In the genomic region with DNA sequence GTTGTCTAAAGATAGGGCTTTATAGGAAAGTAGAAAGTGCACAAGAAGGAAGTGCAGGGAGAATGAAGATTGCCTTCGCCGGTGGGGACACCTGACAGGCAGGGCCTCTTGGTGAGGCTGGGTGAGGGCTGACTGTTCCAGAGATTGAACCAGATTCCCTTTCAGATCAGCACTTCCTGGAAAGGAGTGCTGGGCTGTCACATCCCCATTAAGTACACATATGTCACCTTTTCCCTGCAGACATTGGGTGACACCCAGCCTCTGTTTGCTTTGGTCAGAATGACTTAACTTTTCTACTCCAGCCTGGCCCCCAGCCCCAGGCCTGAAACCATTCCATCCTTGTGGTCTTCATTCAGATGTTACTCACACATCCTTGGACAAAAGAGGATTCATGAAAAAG, we compare ENCODE assay signal across 15 cellular contexts. TPM values are rescaled to one million over a fixed set of nuclear protein-coding genes. Genes with fewer than 3 reads are reported as not detected.
A peak's percentile ranks its signal among the peaks of the same experiment; 100 is the strongest.
DNase-seq lines count a peak whose midpoint lies in the region; ATAC-seq and TF ChIP-seq lines count a peak whose summit lies in the region.
"Had no signal": no experiment of that assay in that cellular context is flagged by ENCODE, and none has a peak within 500 bp of the region (broad histone marks: within the 10 kb centered on the region; RNA-seq: fewer than 3 reads in every experiment).

No MANE protein-coding gene starts in this region.

- no peak overlapping the region for H3K4ac ChIP-seq in trophoblast cell (ENCODE audit: low read depth, low read length)

- H2AK5ac ChIP-seq in trophoblast cell (ENCODE audit: low read length): no peak overlapping the region

- CTCF ChIA-PET in Caco-2 (lab: Charles Lee) (interaction anchor here (0.9 kb wide), 1 partner anchor 8 kb away, joined by 3 read pairs; a partner anchor contains a TSS), PC-3 (lab: Charles Lee) (no interaction called here), T-cell (lab: Charles Lee) (no interaction called here)

- peak overlapping the region; percentile 83 for H3K27ac Mint-ChIP-seq in Caco-2 (ENCODE audit: unreplicated experiment)
- no peak overlapping the region for H3K27ac Mint-ChIP-seq in T-cell
- H3K27ac Mint-ChIP-seq: activated CD4-positive, alpha-beta T cell treated with anti-CD3 and anti-CD28 coated beads, Interleukin-2, amount 10 ng/mL, durations not matched to agents 7 days and 5 days; activated naive CD4-positive, alpha-beta T cell treated with anti-CD3 and anti-CD28 coated beads, Interleukin-2, amount 10 ng/mL, durations not matched to agents 7 days and 5 days; activated T-cell treated with anti-CD3 and anti-CD28 coated beads, Interleukin-2, amount 50 U/mL, for 24 hours; neural progenitor cell; stimulated activated naive CD8-positive, alpha-beta T cell treated with anti-CD3 and anti-CD28 coated beads, Interleukin-15, Interleukin-2, amounts not matched to agents 100 ng/mL and 50 ng/mL, for 24 hours had no signal

- H3K9me3 Mint-ChIP-seq in Caco-2 (ENCODE audit: unreplicated experiment): no peaks in the 10 kb centered on the region
- no peaks in the 10 kb centered on the region for H3K9me3 Mint-ChIP-seq in T-cell
- H3K9me3 Mint-ChIP-seq: activated CD4-positive, alpha-beta T cell treated with anti-CD3 and anti-CD28 coated beads, Interleukin-2, amount 10 ng/mL, durations not matched to agents 7 days and 5 days; activated naive CD4-positive, alpha-beta T cell treated with anti-CD3 and anti-CD28 coated beads, Interleukin-2, amount 10 ng/mL, durations not matched to agents 7 days and 5 days; activated T-cell treated with anti-CD3 and anti-CD28 coated beads, Interleukin-2, amount 50 U/mL, for 24 hours; neural progenitor cell; stimulated activated naive CD8-positive, alpha-beta T cell treated with anti-CD3 and anti-CD28 coated beads, Interleukin-15, Interleukin-2, amounts not matched to agents 100 ng/mL and 50 ng/mL, for 24 hours had no signal

- H3K4me1 ChIP-seq in Caco-2 (peaks cover 37% of the 10 kb centered on the region), PC-3 (ENCODE audit: insufficient read depth, low read length) (peaks cover 32% of the 10 kb centered on the region), hepatocyte (ENCODE audit: insufficient read depth) (peaks cover 31% of the 10 kb centered on the region), trophoblast cell (ENCODE audit: control insufficient read depth in 1 of 2, insufficient read depth in 2 of 2, low read length in 2 of 2) (peaks cover 0 to 5% of the 10 kb centered on the region in 2 experiments), esophagus squamous epithelium (peaks cover 16 to 32% (median 22%) of the 10 kb centered on the region in 3 donors)

- no peak overlapping the region for H3K27ac ChIP-seq in PC-3 (ENCODE audit: low read length)
- peak overlapping the region; percentile 86 for H3K27ac ChIP-seq in hepatocyte
- H3K27ac ChIP-seq in trophoblast cell (ENCODE audit: low read depth, low read length): no peak overlapping the region
- H3K27ac ChIP-seq in esophagus squamous epithelium: no peak overlapping the region
- H3K27ac ChIP-seq: neural progenitor cell, SK-N-MC had no signal

- no peaks in the 10 kb centered on the region for H3K9me2 ChIP-seq in PC-3 (replicated peaks; ENCODE audit: low read length)
- no peaks in the 10 kb centered on the region for H3K9me2 ChIP-seq in hepatocyte (replicated peaks; ENCODE audit: insufficient read depth)

- H3K4me2 ChIP-seq in PC-3 (ENCODE audit: low read length): no peak overlapping the region
- H3K4me2 ChIP-seq in hepatocyte: peak overlapping the region; percentile 16
- H3K4me2 ChIP-seq in trophoblast cell (ENCODE audit: low read length): no peak overlapping the region
- H3K4me2 ChIP-seq: neural progenitor cell had no signal

- H3K27me3 ChIP-seq in Caco-2 (replicated peaks; ENCODE audit: control insufficient read depth, insufficient read depth, low read length): no peaks in the 10 kb centered on the region
- H3K27me3 ChIP-seq in PC-3 (ENCODE audit: low read length): no peaks in the 10 kb centered on the region
- no peaks in the 10 kb centered on the region for H3K27me3 ChIP-seq in hepatocyte
- no peaks in the 10 kb centered on the region for H3K27me3 ChIP-seq in trophoblast cell (ENCODE audit: insufficient read depth, low read length)
- no peaks in the 10 kb centered on the region for H3K27me3 ChIP-seq in esophagus squamous epithelium

- H3K14ac ChIP-seq in trophoblast cell (ENCODE audit: low read length): no peak overlapping the region

- H4K8ac ChIP-seq in trophoblast cell (ENCODE audit: low read depth, low read length): no peak overlapping the region

- H4K20me1 ChIP-seq in PC-3 (ENCODE audit: low read length) (no peaks in the 10 kb centered on the region), hepatocyte (ENCODE audit: insufficient read depth, poor library complexity, severe bottlenecking) (no peaks in the 10 kb centered on the region)

- H2AFZ ChIP-seq in PC-3 (ENCODE audit: low read length) (no peak overlapping the region), hepatocyte (no peak overlapping the region), trophoblast cell (ENCODE audit: insufficient read depth, low read length, poor library complexity) (peak overlapping the region; percentile 32)
- H2AFZ ChIP-seq: neural progenitor cell had no signal

- TF ChIP-seq CTCF in Caco-2 (IDR thresholded peaks at IDR 0.05; ENCODE audit: insufficient read depth in 1 of 2, low read depth in 1 of 2, low read length in 1 of 2, severe bottlenecking in 1 of 2, unreplicated experiment in 1 of 2): no peak
- no peak for TF ChIP-seq CTCF in PC-3 (conservative IDR thresholded peaks at IDR 0.05; ENCODE audit: low read depth, low read length)
- no peak for TF ChIP-seq CTCF in hepatocyte (IDR thresholded peaks at IDR 0.05; ENCODE audit: poor library complexity)
- no peak for TF ChIP-seq CTCF in esophagus squamous epithelium (IDR thresholded peaks at IDR 0.05)

- H3K4me3 Mint-ChIP-seq in Caco-2 (ENCODE audit: unreplicated experiment): no peak overlapping the region
- H3K4me3 Mint-ChIP-seq in T-cell: no peak overlapping the region
- H3K4me3 Mint-ChIP-seq: activated CD4-positive, alpha-beta T cell treated with anti-CD3 and anti-CD28 coated beads, Interleukin-2, amount 10 ng/mL, durations not matched to agents 7 days and 5 days; activated naive CD4-positive, alpha-beta T cell treated with anti-CD3 and anti-CD28 coated beads, Interleukin-2, amount 10 ng/mL, durations not matched to agents 7 days and 5 days; activated T-cell treated with anti-CD3 and anti-CD28 coated beads, Interleukin-2, amount 50 U/mL, for 24 hours; neural progenitor cell; stimulated activated naive CD8-positive, alpha-beta T cell treated with anti-CD3 and anti-CD28 coated beads, Interleukin-15, Interleukin-2, amounts not matched to agents 100 ng/mL and 50 ng/mL, for 24 hours had no signal

- H3F3A ChIP-seq in PC-3 (ENCODE audit: low read length, unreplicated experiment): no peaks in the 10 kb centered on the region

- no peaks in the 10 kb centered on the region for H3K79me1 ChIP-seq in trophoblast cell (ENCODE audit: low read length)

- TF ChIP-seq POLR2A in esophagus squamous epithelium (IDR thresholded peaks at IDR 0.05): no peak

- no peak overlapping the region for H3K18ac ChIP-seq in trophoblast cell (ENCODE audit: low read length)

- no peak overlapping the region for H4K12ac ChIP-seq in trophoblast cell (ENCODE audit: low read depth, low read length)

- DNase-seq in Caco-2: peak in 1 of 2 experiments; percentile 36
- DNase-seq in PC-3: peak; percentile 48
- DNase-seq in hepatocyte (ENCODE audit: low spot score): peak; percentile 72
- no peak for DNase-seq in trophoblast cell
- DNase-seq in T-cell: no peak
- no peak for DNase-seq in SW480 (ENCODE audit: low spot score)
- DNase-seq in activated T-cell treated with anti-CD3 and anti-CD28 coated beads, Interleukin-2, amount 50 U/mL, for 1 hour: no peak
- no peak for DNase-seq in esophagus squamous epithelium (lab: John Stamatoyannopoulos, UW)
- DNase-seq: activated CD4-positive, alpha-beta T cell treated with anti-CD3 and anti-CD28 coated beads, Interleukin-2, amount 10 ng/mL, durations not matched to agents 7 days and 5 days; activated naive CD4-positive, alpha-beta T cell treated with anti-CD3 and anti-CD28 coated beads, Interleukin-2, amount 10 ng/mL, durations not matched to agents 7 days and 5 days; activated T-cell treated with anti-CD3 and anti-CD28 coated beads, Interleukin-2, amount 50 U/mL, for 24 hours; NCI-H526 treated with DMSO at 0.1 percent for 48 hours had no signal

- no TSS peak for BruUV-seq in Caco-2 (replicated peaks; lab: Mats Ljungman, UMichigan)
- BruUV-seq in PC-3 (replicated peaks; lab: Mats Ljungman, UMichigan): no TSS peak

- H3K36me3 ChIP-seq in Caco-2 (ENCODE audit: control insufficient read depth, insufficient read depth, low read length) (no peaks in the 10 kb centered on the region), PC-3 (ENCODE audit: low read depth, low read length) (no peaks in the 10 kb centered on the region), hepatocyte (replicated peaks; ENCODE audit: insufficient read depth, low read depth) (no peaks in the 10 kb centered on the region), trophoblast cell (ENCODE audit: control insufficient read depth in 1 of 2, insufficient read depth in 2 of 2, low read length in 2 of 2) (no peaks in the 10 kb centered on the region), esophagus squamous epithelium (no peaks in the 10 kb centered on the region)
- H3K36me3 ChIP-seq: neural progenitor cell had no signal

- H3K9me3 ChIP-seq in Caco-2: no peaks in the 10 kb centered on the region
- no peaks in the 10 kb centered on the region for H3K9me3 ChIP-seq in PC-3 (ENCODE audit: low read length)
- H3K9me3 ChIP-seq in hepatocyte (ENCODE audit: low read depth): no peaks in the 10 kb centered on the region
- no peaks in the 10 kb centered on the region for H3K9me3 ChIP-seq in trophoblast cell (ENCODE audit: insufficient read depth, low read depth, low read length)
- no peaks in the 10 kb centered on the region for H3K9me3 ChIP-seq in esophagus squamous epithelium

- intact Hi-C loops in Caco-2 (cut with micrococcal nuclease; ENCODE audit: unreplicated experiment): loop anchor here (2.0 kb wide), 1 partner anchor 29 kb away; a partner anchor contains a TSS
- intact Hi-C loops in PC-3 (cut with micrococcal nuclease): no loop called here
- intact Hi-C loops in esophagus squamous epithelium (cut with DNase I): no loop called here

- H3K4me3 ChIP-seq in Caco-2 (ENCODE audit: low read depth, low read length): no peak overlapping the region
- H3K4me3 ChIP-seq in PC-3 (ENCODE audit: low read length): no peak overlapping the region
- no peak overlapping the region for H3K4me3 ChIP-seq in hepatocyte
- H3K4me3 ChIP-seq in trophoblast cell (ENCODE audit: low read depth, low read length): no peak overlapping the region
- no peak overlapping the region for H3K4me3 ChIP-seq in esophagus squamous epithelium
- H3K4me3 ChIP-seq: neural progenitor cell, SK-N-MC had no signal

- H3K4me1 Mint-ChIP-seq in Caco-2 (ENCODE audit: low read depth, unreplicated experiment) (peaks cover 35% of the 10 kb centered on the region), T-cell (no peaks in the 10 kb centered on the region)
- H3K4me1 Mint-ChIP-seq: activated CD4-positive, alpha-beta T cell treated with anti-CD3 and anti-CD28 coated beads, Interleukin-2, amount 10 ng/mL, durations not matched to agents 7 days and 5 days; activated naive CD4-positive, alpha-beta T cell treated with anti-CD3 and anti-CD28 coated beads, Interleukin-2, amount 10 ng/mL, durations not matched to agents 7 days and 5 days had no signal

- no peak overlapping the region for H3K23ac ChIP-seq in trophoblast cell (ENCODE audit: low read length)

- H2BK120ac ChIP-seq in trophoblast cell (ENCODE audit: insufficient read depth, low read length, poor library complexity): no peak overlapping the region

- WGBS in hepatocyte (ENCODE audit: low lambda C conversion rate, missing lambda C conversion rate): 53% methylated on average over 2 of the region's 2 CpGs
- no CpG with 5 or more reads among the region's 2 CpGs for WGBS in trophoblast cell (ENCODE audit: extremely low coverage, insufficient coverage, insufficient read length)
- WGBS in esophagus squamous epithelium, 2 donors: 63 to 75% methylated on average over 2 of the region's 2 CpGs

- H3K27me3 Mint-ChIP-seq in Caco-2 (ENCODE audit: insufficient read depth, unreplicated experiment) (no peaks in the 10 kb centered on the region), T-cell (peaks cover under 1 to 4% of the 10 kb centered on the region in 2 donors)
- H3K27me3 Mint-ChIP-seq: stimulated activated naive CD8-positive, alpha-beta T cell treated with anti-CD3 and anti-CD28 coated beads, Interleukin-15, Interleukin-2, amounts not matched to agents 100 ng/mL and 50 ng/mL, for 24 hours had no signal

- peaks cover 7% of the 10 kb centered on the region for H3K36me3 Mint-ChIP-seq in Caco-2 (ENCODE audit: insufficient read depth, unreplicated experiment)
- no peaks in the 10 kb centered on the region for H3K36me3 Mint-ChIP-seq in T-cell
- H3K36me3 Mint-ChIP-seq: activated naive CD4-positive, alpha-beta T cell treated with anti-CD3 and anti-CD28 coated beads, Interleukin-2, amount 10 ng/mL, durations not matched to agents 7 days and 5 days; neural progenitor cell had no signal

- H2BK12ac ChIP-seq in trophoblast cell (ENCODE audit: low read length): no peak overlapping the region

- no peak overlapping the region for H4K91ac ChIP-seq in trophoblast cell (ENCODE audit: low read depth, low read length)

- H3K79me2 ChIP-seq in PC-3 (ENCODE audit: low read length) (no peaks in the 10 kb centered on the region), hepatocyte (no peaks in the 10 kb centered on the region), trophoblast cell (ENCODE audit: control insufficient read depth, insufficient read depth, low read length, poor library complexity) (no peaks in the 10 kb centered on the region)

- H2BK5ac ChIP-seq in trophoblast cell (ENCODE audit: low read depth, low read length, poor library complexity): no peak overlapping the region

- POLR2A ChIA-PET in Caco-2 (lab: Charles Lee) (interaction anchor here (0.7 to 0.9 kb wide), 2 partner anchors 281 kb away, joined by 3 read pairs; a partner anchor contains a TSS), PC-3 (lab: Charles Lee; ENCODE audit: unreplicated experiment) (no interaction called here), T-cell (lab: Charles Lee) (no interaction called here)

- H3K9ac ChIP-seq in PC-3 (ENCODE audit: low read length) (no peak overlapping the region), trophoblast cell (ENCODE audit: low read length) (no peak overlapping the region)
- H3K9ac ChIP-seq: neural progenitor cell had no signal

- ATAC-seq in PC-3 (peak; percentile 76), T-cell (replicated peaks in 1 of 4) (no peak)

RNA-seq across cellular contexts. Expression of a gene that starts 7.4 kb away (rescaled TPM):
- 15.9 and 17.4 TPM in 2 replicates for total RNA-seq in Caco-2 (2022)
- total RNA-seq in PC-3 (2014; rRNA removed): 13.6 and 15.7 TPM in 2 replicates
- total RNA-seq in hepatocyte: 8.5 and 10.0 TPM in 2 replicates
- polyA plus RNA-seq in hepatocyte: 17.8 and 19.2 TPM in 2 replicates
- polyA plus RNA-seq in trophoblast cell (2013): 5.8 and 6.2 TPM in 2 replicates
- total RNA-seq in T-cell: 1 to 10 TPM in 1 of 5 donors, under 1 TPM in 2, not detected in 2; 0.35 to 1.1 (median 0.62) TPM
- total RNA-seq in esophagus squamous epithelium: 10 to 100 TPM in 1 of 4 donors, 1 to 10 TPM in 3; 2.7 to 10.7 (median 3.7) TPM

RNA-seq across cellular contexts. Expression of a gene that starts 24.8 kb away (rescaled TPM):
- 3.7 and 4.1 TPM in 2 replicates for total RNA-seq in Caco-2 (2022)
- 0.04 TPM in 1 of 2 replicates, not detected in the other for total RNA-seq in PC-3 (2014; rRNA removed)
- total RNA-seq in hepatocyte: 11.4 and 14.4 TPM in 2 replicates
- 3.1 and 6.8 TPM in 2 replicates for polyA plus RNA-seq in hepatocyte
- 23.8 and 25.2 TPM in 2 replicates for polyA plus RNA-seq in trophoblast cell (2013)
- not detected for total RNA-seq in T-cell
- under 1 TPM in 2 of 4 donors, not detected in 2; 0.13 to 0.45 TPM for total RNA-seq in esophagus squamous epithelium
- total RNA-seq: activated CD4-positive, alpha-beta T cell treated with anti-CD3 and anti-CD28 coated beads, Interleukin-2, amount 10 ng/mL, durations not matched to agents 7 days and 5 days had no signal

RNA-seq across cellular contexts. Expression of a gene that starts 28.4 kb away (rescaled TPM):
- total RNA-seq in Caco-2 (2022) (0.59 and 0.81 TPM in 2 replicates), PC-3 (2014; rRNA removed) (not detected in 2 replicates), hepatocyte (0.76 and 1.7 TPM in 2 replicates), T-cell (1 to 10 TPM in 2 of 5 donors, under 1 TPM in 3; 0.63 to 1.9 (median 0.92) TPM), esophagus squamous epithelium (under 1 TPM in 2 of 4 donors, not detected in 2; 0.26 to 0.40 TPM)
- 2.2 and 4.1 TPM in 2 replicates for polyA plus RNA-seq in hepatocyte
- 0.33 and 0.45 TPM in 2 replicates for polyA plus RNA-seq in trophoblast cell (2013)

RNA-seq across cellular contexts. Expression of a gene that starts 28.6 kb away (rescaled TPM):
- 356 and 449 TPM in 2 replicates for total RNA-seq in Caco-2 (2022)
- 190 and 198 TPM in 2 replicates for total RNA-seq in PC-3 (2014; rRNA removed)
- total RNA-seq in hepatocyte: 146 and 174 TPM in 2 replicates
- 1,138 and 1,156 TPM in 2 replicates for polyA plus RNA-seq in hepatocyte
- polyA plus RNA-seq in trophoblast cell (2013): 333 and 368 TPM in 2 replicates
- 100 to 1,000 TPM; 119 to 139 (median 132) TPM for total RNA-seq in T-cell
- total RNA-seq in esophagus squamous epithelium: 100 to 1,000 TPM; 160 to 232 (median 193) TPM

RNA-seq across cellular contexts. Expression of a gene that starts 35.6 kb away (rescaled TPM):
- 1.1 and 4.1 TPM in 2 replicates for total RNA-seq in Caco-2 (2022)
- 0.36 TPM in 1 of 2 replicates, not detected in the other for total RNA-seq in PC-3 (2014; rRNA removed)
- 19.2 and 22.6 TPM in 2 replicates for total RNA-seq in hepatocyte
- polyA plus RNA-seq in hepatocyte: 30.5 and 36.3 TPM in 2 replicates
- polyA plus RNA-seq in trophoblast cell (2013): 0.68 and 0.71 TPM in 2 replicates
- 1 to 10 TPM; 1.3 to 6.2 (median 3.7) TPM for total RNA-seq in T-cell
- 1 to 10 TPM in 2 of 4 donors, under 1 TPM in 2; 0.29 to 2.3 (median 0.92) TPM for total RNA-seq in esophagus squamous epithelium

Comparison
In these comparisons a context has a peak if more than half of its experiments do, and no peak if none do; other contexts are left out.
1. DNase-seq: peak in PC-3 (single experiment) and hepatocyte (single experiment); none in trophoblast cell (0 of 2), T-cell (0 of 34), SW480 (single experiment), activated T-cell treated with anti-CD3 and anti-CD28 coated beads, Interleukin-2, amount 50 U/mL, for 1 hour (single experiment) and esophagus squamous epithelium (single experiment).